In genomic region chr20:50788868-50789125, GRCh38 we compare ENCODE assay signal across 16 cellular contexts. TPM values are rescaled to one million over a fixed set of nuclear protein-coding genes. Genes with fewer than 3 reads are reported as not detected.
DNase-seq lines count a peak whose midpoint lies in the region; ATAC-seq and TF ChIP-seq lines count a peak whose summit lies in the region.
"Had no signal": no experiment of that assay in that cellular context is flagged by ENCODE, and none has a peak within 500 bp of the region (broad histone marks: within the 10 kb centered on the region; RNA-seq: fewer than 3 reads in every experiment).

No MANE protein-coding gene starts in this region.

- H3K4me3 ChIP-seq in BLaER1 treated with 17β-estradiol and CSF1 and Interleukin-3, amounts not matched to agents 10 nM and 100 nM = no peak overlapping the region
- H3K4me3 ChIP-seq in OCI-LY7 (ENCODE audit: low read depth, low read length, poor library complexity, severe bottlenecking) (no peak overlapping the region), fibroblast of the aortic adventitia (ENCODE audit: low read depth, low read length) (no peak overlapping the region), smooth muscle cell (no peak overlapping the region)

- peak overlapping the region in 5 of 11 experiments; percentile 14 to 54 (median 38); a peak in 5 of 22 replicates for H3K27ac ChIP-seq in BLaER1 treated with 17β-estradiol and CSF1 and Interleukin-3, amounts not matched to agents 10 nM and 100 nM
- H3K27ac ChIP-seq in OCI-LY7 (ENCODE audit: low read depth, low read length, poor library complexity, severe bottlenecking) = no peak overlapping the region
- H3K27ac ChIP-seq in smooth muscle cell (ENCODE audit: low read depth) = no peak overlapping the region

- no peak overlapping the region for H3K27ac Mint-ChIP-seq in activated CD8-positive, alpha-beta T cell treated with anti-CD3 and anti-CD28 coated beads for 36 hours
- H3K27ac Mint-ChIP-seq: activated naive CD8-positive, alpha-beta T cell treated with anti-CD3 and anti-CD28 coated beads for 36 hours; activated T-cell treated with anti-CD3 and anti-CD28 coated beads, Interleukin-2, amount 50 U/mL, for 72 hours; naive B cell had no signal

- CTCF ChIA-PET in OCI-LY7 (lab: Charles Lee; ENCODE audit: unreplicated experiment) = no interaction called here
- CTCF ChIA-PET in activated CD8-positive, alpha-beta T cell treated with anti-CD3 and anti-CD28 coated beads for 36 hours (lab: Charles Lee) = interaction anchor here (0.7 to 9.9 kb wide), 7 partner anchors 9 to 170 kb away, joined by 3 to 253 read pairs (median 7); partner anchors contain the start of genes ADNP, DPM1 and MOCS3

- DNase-seq in OCI-LY7 (ENCODE audit: low spot score) (no peak), fibroblast of the aortic adventitia (ENCODE audit: low read depth) (peak; percentile 30), smooth muscle cell (lab: John Stamatoyannopoulos, UW; ENCODE audit: unreplicated experiment) (no peak), GM03348 (ENCODE audit: low spot score) (no peak), T-helper 2 cell (no peak), NCI-H187 (lab: John Stamatoyannopoulos, UW) (no peak)
- DNase-seq in activated CD8-positive, alpha-beta T cell treated with anti-CD3 and anti-CD28 coated beads for 36 hours = no peak
- DNase-seq: activated CD4-positive, alpha-beta T cell treated with anti-CD3 and anti-CD28 coated beads, Interleukin-2, amount 50 U/mL, for 48 hours; activated naive CD8-positive, alpha-beta T cell treated with anti-CD3 and anti-CD28 coated beads for 36 hours; activated T-cell treated with anti-CD3 and anti-CD28 coated beads, Interleukin-2, amount 50 U/mL, for 72 hours; BE2C; effector CD4-positive, alpha-beta T cell; naive B cell; NCI-H2029 treated with DMSO at 0.1 percent for 48 hours; NCI-H524 treated with DMSO at 0.1 percent for 48 hours had no signal

- POLR2A ChIA-PET in OCI-LY7 (lab: Charles Lee) = interaction anchor here (0.7 to 1.6 kb wide), 4 partner anchors 9 to 807 kb away, joined by 3 to 6 read pairs (median 4); no protein-coding TSS in a partner anchor
- POLR2A ChIA-PET in activated CD8-positive, alpha-beta T cell treated with anti-CD3 and anti-CD28 coated beads for 36 hours (lab: Charles Lee) = no interaction called here

- no peaks in the 10 kb centered on the region for H3K36me3 Mint-ChIP-seq in activated CD8-positive, alpha-beta T cell treated with anti-CD3 and anti-CD28 coated beads for 36 hours (ENCODE audit: low read depth)
- H3K36me3 Mint-ChIP-seq: activated naive CD8-positive, alpha-beta T cell treated with anti-CD3 and anti-CD28 coated beads for 36 hours; naive B cell had no signal

- intact Hi-C loops in OCI-LY7 (cut with micrococcal nuclease; ENCODE audit: unreplicated experiment) = loop anchor here (10.0 kb wide), 1 partner anchor 124 kb away; no protein-coding TSS in a partner anchor
- intact Hi-C loops in activated CD8-positive, alpha-beta T cell treated with anti-CD3 and anti-CD28 coated beads for 36 hours (cut with micrococcal nuclease) = no loop called here

- peaks cover 5% of the 10 kb centered on the region for H3K4me1 Mint-ChIP-seq in activated CD8-positive, alpha-beta T cell treated with anti-CD3 and anti-CD28 coated beads for 36 hours (ENCODE audit: low read depth)

- H3K79me2 ChIP-seq in OCI-LY7 (ENCODE audit: insufficient read depth, low read depth, low read length) = no peaks in the 10 kb centered on the region; the same call in 1 of the 2 replicates
- H3K79me2 ChIP-seq in smooth muscle cell (ENCODE audit: low read depth) = no peaks in the 10 kb centered on the region

- no peaks in the 10 kb centered on the region for H3K27me3 Mint-ChIP-seq in activated CD8-positive, alpha-beta T cell treated with anti-CD3 and anti-CD28 coated beads for 36 hours
- H3K27me3 Mint-ChIP-seq: naive B cell had no signal

- H3K4me1 ChIP-seq in BLaER1 treated with 17β-estradiol and CSF1 and Interleukin-3, amounts not matched to agents 10 nM and 100 nM = peaks cover 19 to 54% (median 48%) of the 10 kb centered on the region in 10 experiments
- peaks cover 34% of the 10 kb centered on the region for H3K4me1 ChIP-seq in OCI-LY7 (ENCODE audit: insufficient read depth, low read length, poor library complexity, severe bottlenecking)
- H3K4me1 ChIP-seq in smooth muscle cell (ENCODE audit: low read depth) = peaks cover 11% of the 10 kb centered on the region

- H3K36me3 ChIP-seq in BLaER1 treated with 17β-estradiol and CSF1 and Interleukin-3, amounts not matched to agents 10 nM and 100 nM = no peaks in the 10 kb centered on the region
- H3K36me3 ChIP-seq in OCI-LY7 (ENCODE audit: insufficient read depth, low read length) (no peaks in the 10 kb centered on the region), smooth muscle cell (ENCODE audit: low read depth) (no peaks in the 10 kb centered on the region)
- H3K36me3 ChIP-seq: BE2C had no signal

- H3K9me2 ChIP-seq in OCI-LY7 (ENCODE audit: insufficient read depth, low read length) = no peaks in the 10 kb centered on the region

- peak overlapping the region; percentile 14; the same call in 1 of the 2 replicates for H2AFZ ChIP-seq in OCI-LY7 (ENCODE audit: low read length)
- H2AFZ ChIP-seq in smooth muscle cell (ENCODE audit: low read depth) = peak overlapping the region; percentile 52

- ATAC-seq in activated CD8-positive, alpha-beta T cell treated with anti-CD3 and anti-CD28 coated beads for 36 hours = no peak
- ATAC-seq: activated T-cell treated with anti-CD3 and anti-CD28 coated beads, Interleukin-2, amount 50 U/mL, for 72 hours had no signal

- no peaks in the 10 kb centered on the region for H3K9me3 ChIP-seq in BLaER1 treated with 17β-estradiol and CSF1 and Interleukin-3, amounts not matched to agents 10 nM and 100 nM (replicated peaks in 1 of 11)
- H3K9me3 ChIP-seq in OCI-LY7 (ENCODE audit: low read length) = no peaks in the 10 kb centered on the region
- H3K9me3 ChIP-seq in smooth muscle cell (replicated peaks; ENCODE audit: low read depth) = no peaks in the 10 kb centered on the region
- H3K9me3 ChIP-seq: BE2C had no signal

- no peaks in the 10 kb centered on the region for H3K9me3 Mint-ChIP-seq in activated CD8-positive, alpha-beta T cell treated with anti-CD3 and anti-CD28 coated beads for 36 hours
- H3K9me3 Mint-ChIP-seq: activated naive CD8-positive, alpha-beta T cell treated with anti-CD3 and anti-CD28 coated beads for 36 hours; activated T-cell treated with anti-CD3 and anti-CD28 coated beads, Interleukin-2, amount 50 U/mL, for 72 hours; naive B cell had no signal

- peaks cover 12% of the 10 kb centered on the region for H3F3A ChIP-seq in smooth muscle cell (ENCODE audit: low read depth)

- TF ChIP-seq CTCF in OCI-LY7 (conservative IDR thresholded peaks at IDR 0.05; ENCODE audit: low read length) = no peak
- no peak for TF ChIP-seq CTCF in fibroblast of the aortic adventitia (IDR thresholded peaks at IDR 0.05; ENCODE audit: insufficient read depth, low read length)
- no peak for TF ChIP-seq CTCF in smooth muscle cell (IDR thresholded peaks at IDR 0.05; ENCODE audit: borderline replicate concordance, insufficient read depth, poor library complexity, severe bottlenecking)
- no peak for TF ChIP-seq CTCF in activated CD8-positive, alpha-beta T cell treated with anti-CD3 and anti-CD28 coated beads for 36 hours (IDR thresholded peaks at IDR 0.05)

- peak overlapping the region in 7 of 11 experiments; percentile 4 to 49 (median 32); a peak in 8 of 22 replicates for H3K9ac ChIP-seq in BLaER1 treated with 17β-estradiol and CSF1 and Interleukin-3, amounts not matched to agents 10 nM and 100 nM
- H3K9ac ChIP-seq in smooth muscle cell (ENCODE audit: low read depth) = no peak overlapping the region

- no peak overlapping the region for H3K4me3 Mint-ChIP-seq in activated CD8-positive, alpha-beta T cell treated with anti-CD3 and anti-CD28 coated beads for 36 hours
- H3K4me3 Mint-ChIP-seq: activated naive CD8-positive, alpha-beta T cell treated with anti-CD3 and anti-CD28 coated beads for 36 hours; activated T-cell treated with anti-CD3 and anti-CD28 coated beads, Interleukin-2, amount 50 U/mL, for 72 hours; naive B cell had no signal

- no peaks in the 10 kb centered on the region for H4K20me1 ChIP-seq in BLaER1 treated with 17β-estradiol and CSF1 and Interleukin-3, amounts not matched to agents 10 nM and 100 nM
- no peaks in the 10 kb centered on the region for H4K20me1 ChIP-seq in OCI-LY7 (ENCODE audit: insufficient read depth, low read length)
- no peaks in the 10 kb centered on the region for H4K20me1 ChIP-seq in smooth muscle cell (ENCODE audit: low read depth)

- H3K27me3 ChIP-seq in BLaER1 treated with 17β-estradiol and CSF1 and Interleukin-3, amounts not matched to agents 10 nM and 100 nM = no peaks in the 10 kb centered on the region
- no peaks in the 10 kb centered on the region for H3K27me3 ChIP-seq in smooth muscle cell (ENCODE audit: low read depth)
- H3K27me3 ChIP-seq: BE2C had no signal

- peak overlapping the region in 10 of 11 experiments; percentile 16 to 78 (median 58); a peak in 20 of 22 replicates for H3K4me2 ChIP-seq in BLaER1 treated with 17β-estradiol and CSF1 and Interleukin-3, amounts not matched to agents 10 nM and 100 nM
- H3K4me2 ChIP-seq in OCI-LY7 (ENCODE audit: low read length) (no peak overlapping the region; the same call in 1 of the 2 replicates), smooth muscle cell (no peak overlapping the region)

- no TSS peak for BruUV-seq in OCI-LY7 (replicated peaks; lab: Mats Ljungman, UMichigan)

- 86% methylated on average over 4 of the region's 4 CpGs for WGBS in smooth muscle cell (ENCODE audit: low lambda C conversion rate)

RNA-seq across cellular contexts. Expression of gene BCAS4, which starts 6.1 kb away (rescaled TPM):
- total RNA-seq in OCI-LY7 (2014; rRNA removed; shearing (Covaris generic)) = 128 and 181 TPM in 2 replicates
- total RNA-seq in OCI-LY7 (2022) = 166 and 173 TPM in 2 replicates
- total RNA-seq in fibroblast of the aortic adventitia (ENCODE audit: low replicate concordance) = 1.5 and 2.7 TPM in 2 replicates
- total RNA-seq in smooth muscle cell = 1.1 and 5.3 TPM in 2 replicates
- 13.1 and 14.1 TPM in 2 replicates for polyA plus RNA-seq in smooth muscle cell
- 10 to 100 TPM; 27.3 to 31.7 TPM for total RNA-seq in activated CD8-positive, alpha-beta T cell treated with anti-CD3 and anti-CD28 coated beads for 36 hours

RNA-seq across cellular contexts. Expression of gene PARD6B, which starts 57.4 kb away (rescaled TPM):
- total RNA-seq in OCI-LY7 (2014; rRNA removed; shearing (Covaris generic)) = 4.4 and 5.8 TPM in 2 replicates
- total RNA-seq in OCI-LY7 (2022) = 5.1 and 6.1 TPM in 2 replicates
- 1.4 and 1.5 TPM in 2 replicates for total RNA-seq in fibroblast of the aortic adventitia (ENCODE audit: low replicate concordance)
- total RNA-seq in smooth muscle cell = 4.6 and 6.5 TPM in 2 replicates
- polyA plus RNA-seq in smooth muscle cell = 0.26 and 1.7 TPM in 2 replicates
- total RNA-seq in activated CD8-positive, alpha-beta T cell treated with anti-CD3 and anti-CD28 coated beads for 36 hours = 1 to 10 TPM; 4.7 to 6.6 TPM

Comparison
In these comparisons a context has a peak if more than half of its experiments do, and no peak if none do; other contexts are left out.
1. H3K4me2 ChIP-seq: peak in BLaER1 treated with 17β-estradiol and CSF1 and Interleukin-3, amounts not matched to agents 10 nM and 100 nM (10 of 11); none in OCI-LY7 (single experiment) and smooth muscle cell (single experiment).